In the genomic region with DNA sequence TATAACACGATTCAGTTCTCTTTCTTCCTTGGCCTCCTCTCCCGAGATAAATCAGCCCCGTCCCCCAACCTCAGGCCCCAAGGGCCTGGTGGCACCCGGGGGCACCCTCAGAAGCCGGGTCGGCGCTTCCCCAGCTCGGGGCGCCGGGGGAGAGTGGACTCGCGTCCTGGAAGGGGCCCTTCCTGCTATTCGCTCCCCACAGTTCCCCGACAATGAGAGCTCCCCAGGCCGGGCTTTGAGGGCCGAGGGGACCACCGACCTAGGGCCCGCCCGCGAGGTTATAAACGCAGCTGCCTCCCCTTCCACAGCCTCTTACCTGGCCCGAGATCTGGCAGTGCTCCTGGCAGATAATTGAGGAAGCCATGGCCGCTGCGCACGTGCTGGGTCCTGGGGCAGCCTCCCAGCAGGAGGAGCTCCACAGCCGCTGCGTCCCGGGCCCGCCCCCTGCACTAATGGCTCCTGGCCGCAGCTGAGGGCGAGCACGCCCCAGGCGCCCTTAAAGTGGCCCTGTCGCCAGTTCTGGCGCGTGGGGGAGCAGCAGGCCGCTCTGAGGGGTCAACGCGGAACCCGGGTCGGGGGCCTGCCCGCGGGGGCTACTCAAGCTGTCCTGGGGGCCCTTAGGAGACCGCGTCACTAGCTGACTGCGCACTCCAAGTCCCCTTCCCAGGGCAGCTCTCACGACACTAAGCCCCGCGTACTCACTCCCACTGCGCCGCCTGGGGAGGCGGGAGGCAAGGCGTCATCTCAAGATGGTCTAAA, we compare ENCODE assay signal across 36 cellular contexts. TPM values are rescaled to one million over a fixed set of nuclear protein-coding genes. Genes with fewer than 3 reads are reported as not detected.
"Had no signal": no experiment of that assay in that cellular context is flagged by ENCODE, and none has a peak within 500 bp of the region (broad histone marks: within the 10 kb centered on the region; RNA-seq: fewer than 3 reads in every experiment).

A gene with protein sequence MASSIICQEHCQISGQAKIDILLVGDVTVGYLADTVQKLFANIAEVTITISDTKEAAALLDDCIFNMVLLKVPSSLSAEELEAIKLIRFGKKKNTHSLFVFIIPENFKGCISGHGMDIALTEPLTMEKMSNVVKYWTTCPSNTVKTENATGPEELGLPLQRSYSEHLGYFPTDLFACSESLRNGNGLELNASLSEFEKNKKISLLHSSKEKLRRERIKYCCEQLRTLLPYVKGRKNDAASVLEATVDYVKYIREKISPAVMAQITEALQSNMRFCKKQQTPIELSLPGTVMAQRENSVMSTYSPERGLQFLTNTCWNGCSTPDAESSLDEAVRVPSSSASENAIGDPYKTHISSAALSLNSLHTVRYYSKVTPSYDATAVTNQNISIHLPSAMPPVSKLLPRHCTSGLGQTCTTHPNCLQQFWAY (minus strand): TSS at position 394 of the 759 bp plus-strand sequence. CDS start 30 bp downstream, at position 364.

- H3K36me3 ChIP-seq: brain microvascular endothelial cell, gastroesophageal sphincter, neutrophil, ovary, prostate gland, thyroid gland had no signal

- H3K79me2 ChIP-seq: hepatocyte had no signal

- ATAC-seq: activated CD4-positive, CD25-positive, alpha-beta regulatory T cell treated with anti-CD3 and anti-CD28 coated beads, Interleukin-2, amount 50 U/mL, for 24 hours; gastroesophageal sphincter; left colon; natural killer cell; stimulated activated memory B cell treated with anti-CD40 and anti-IgM and Interleukin-4, amounts not matched to agents 10 μg/mL and 1 μg/mL and 100 μg/mL, for 72 hours; stimulated activated naive CD8-positive, alpha-beta T cell treated with anti-CD3 and anti-CD28 coated beads, Interleukin-15, amount 100 ng/mL, for 72 hours had no signal

- H3K27ac ChIP-seq: brain microvascular endothelial cell, gastroesophageal sphincter, hepatocyte, neutrophil, ovary, prostate gland, thyroid gland, VCaP had no signal

- H3K27me3 Mint-ChIP-seq: stimulated activated memory B cell treated with anti-CD40 and anti-IgM and Interleukin-4, amounts not matched to agents 10 μg/mL and 1 μg/mL and 100 μg/mL, for 72 hours had no signal

- H3K4me3 Mint-ChIP-seq: activated naive CD4-positive, alpha-beta T cell treated with anti-CD3 and anti-CD28 coated beads, Interleukin-2, amount 10 ng/mL, durations not matched to agents 7 days and 5 days; activated naive CD8-positive, alpha-beta T cell treated with anti-CD3 and anti-CD28 coated beads, Interleukin-2, amount 10 ng/mL, durations not matched to agents 7 days and 5 days; immature natural killer cell; memory B cell; natural killer cell; stimulated activated memory B cell treated with anti-CD40 and anti-IgM and Interleukin-4, amounts not matched to agents 10 μg/mL and 1 μg/mL and 100 μg/mL, for 72 hours; stimulated activated naive CD8-positive, alpha-beta T cell treated with anti-CD3 and anti-CD28 coated beads, Interleukin-15, amount 100 ng/mL, for 72 hours had no signal

- H3K4me3 ChIP-seq: gastroesophageal sphincter, hepatocyte, ovary, prostate gland, smooth muscle cell, thyroid gland had no signal

- H3K27ac Mint-ChIP-seq: activated naive CD4-positive, alpha-beta T cell treated with anti-CD3 and anti-CD28 coated beads, Interleukin-2, amount 10 ng/mL, durations not matched to agents 7 days and 5 days; activated naive CD8-positive, alpha-beta T cell treated with anti-CD3 and anti-CD28 coated beads, Interleukin-2, amount 10 ng/mL, durations not matched to agents 7 days and 5 days; immature natural killer cell; memory B cell; natural killer cell; stimulated activated memory B cell treated with anti-CD40 and anti-IgM and Interleukin-4, amounts not matched to agents 10 μg/mL and 1 μg/mL and 100 μg/mL, for 72 hours; stimulated activated naive CD8-positive, alpha-beta T cell treated with anti-CD3 and anti-CD28 coated beads, Interleukin-15, amount 100 ng/mL, for 72 hours had no signal

- H3K9me3 Mint-ChIP-seq: memory B cell; stimulated activated memory B cell treated with anti-CD40 and anti-IgM and Interleukin-4, amounts not matched to agents 10 μg/mL and 1 μg/mL and 100 μg/mL, for 72 hours had no signal

- H2AFZ ChIP-seq: hepatocyte had no signal

- H3K4me1 Mint-ChIP-seq: activated naive CD4-positive, alpha-beta T cell treated with anti-CD3 and anti-CD28 coated beads, Interleukin-2, amount 10 ng/mL, durations not matched to agents 7 days and 5 days; activated naive CD8-positive, alpha-beta T cell treated with anti-CD3 and anti-CD28 coated beads, Interleukin-2, amount 10 ng/mL, durations not matched to agents 7 days and 5 days; immature natural killer cell; memory B cell; natural killer cell; stimulated activated memory B cell treated with anti-CD40 and anti-IgM and Interleukin-4, amounts not matched to agents 10 μg/mL and 1 μg/mL and 100 μg/mL, for 72 hours; stimulated activated naive CD8-positive, alpha-beta T cell treated with anti-CD3 and anti-CD28 coated beads, Interleukin-15, amount 100 ng/mL, for 72 hours had no signal

- DNase-seq: activated CD4-positive, alpha-beta T cell treated with anti-CD3 and anti-CD28 coated beads for 48 hours; activated CD4-positive, alpha-beta T cell treated with anti-CD3 and anti-CD28 coated beads, Interleukin-2, amount 50 U/mL, for 48 hours; activated CD8-positive, alpha-beta memory T cell treated with anti-CD3 and anti-CD28 coated beads for 24 hours; activated effector memory CD4-positive, alpha-beta T cell treated with Interleukin-2 at 50 U/mL for 16 hours; activated naive CD4-positive, alpha-beta T cell treated with anti-CD3 and anti-CD28 coated beads, Interleukin-2, amount 10 ng/mL, durations not matched to agents 7 days and 5 days; activated naive CD8-positive, alpha-beta T cell treated with anti-CD3 and anti-CD28 coated beads, Interleukin-2, amount 10 ng/mL, durations not matched to agents 7 days and 5 days; brain microvascular endothelial cell; caudate nucleus; cortex of kidney; immature natural killer cell; kidney; left colon; midbrain; natural killer cell; ovary; retina; stimulated activated CD4-positive, alpha-beta T cell treated with anti-CD3 and anti-CD28 coated beads, Interleukin-1b, Interleukin-23, amount 100 ng/mL, for 48 hours; stimulated activated CD4-positive, alpha-beta T cell treated with anti-CD3 and anti-CD28 coated beads, Interleukin-4, amount 100 ng/mL, for 4 hours; stimulated activated CD8-positive, alpha-beta memory T cell treated with anti-CD3 and anti-CD28 coated beads, Interleukin-4, amount 100 ng/mL, for 48 hours; stimulated activated naive CD8-positive, alpha-beta T cell treated with anti-CD3 and anti-CD28 coated beads, Interleukin-15, amount 100 ng/mL, for 72 hours; substantia nigra; thyroid gland had no signal

- H3K27me3 ChIP-seq: brain microvascular endothelial cell, gastroesophageal sphincter, hepatocyte, neutrophil, ovary, thyroid gland had no signal

- H3K9me3 ChIP-seq: gastroesophageal sphincter, neutrophil, ovary, prostate gland, thyroid gland had no signal

- FAIRE-seq: astrocyte, endothelial cell of umbilical vein, kidney, TTC549 had no signal

- H3K36me3 Mint-ChIP-seq: activated naive CD4-positive, alpha-beta T cell treated with anti-CD3 and anti-CD28 coated beads, Interleukin-2, amount 10 ng/mL, durations not matched to agents 7 days and 5 days; activated naive CD8-positive, alpha-beta T cell treated with anti-CD3 and anti-CD28 coated beads, Interleukin-2, amount 10 ng/mL, durations not matched to agents 7 days and 5 days; memory B cell; natural killer cell; stimulated activated memory B cell treated with anti-CD40 and anti-IgM and Interleukin-4, amounts not matched to agents 10 μg/mL and 1 μg/mL and 100 μg/mL, for 72 hours had no signal

- H3K4me1 ChIP-seq: gastroesophageal sphincter, prostate gland had no signal

- H3K4me2 ChIP-seq: hepatocyte, smooth muscle cell had no signal

RNA-seq across cellular contexts. Expression of the gene that starts here (rescaled TPM):
- total RNA-seq: activated naive CD8-positive, alpha-beta T cell treated with anti-CD3 and anti-CD28 coated beads, Interleukin-2, amount 10 ng/mL, durations not matched to agents 7 days and 5 days; astrocyte; left colon; lower leg skin; natural killer cell; T-helper 1 cell treated with Interleukin-12 subunit alpha and Interleukin-12 subunit beta and Interleukin-4 antibody, amounts not matched to agents 30 ng/mL and 1 ng/mL, for 36 hours had no signal
- polyA plus RNA-seq: hepatocyte, immature natural killer cell, smooth muscle cell had no signal
